In the genomic region with DNA sequence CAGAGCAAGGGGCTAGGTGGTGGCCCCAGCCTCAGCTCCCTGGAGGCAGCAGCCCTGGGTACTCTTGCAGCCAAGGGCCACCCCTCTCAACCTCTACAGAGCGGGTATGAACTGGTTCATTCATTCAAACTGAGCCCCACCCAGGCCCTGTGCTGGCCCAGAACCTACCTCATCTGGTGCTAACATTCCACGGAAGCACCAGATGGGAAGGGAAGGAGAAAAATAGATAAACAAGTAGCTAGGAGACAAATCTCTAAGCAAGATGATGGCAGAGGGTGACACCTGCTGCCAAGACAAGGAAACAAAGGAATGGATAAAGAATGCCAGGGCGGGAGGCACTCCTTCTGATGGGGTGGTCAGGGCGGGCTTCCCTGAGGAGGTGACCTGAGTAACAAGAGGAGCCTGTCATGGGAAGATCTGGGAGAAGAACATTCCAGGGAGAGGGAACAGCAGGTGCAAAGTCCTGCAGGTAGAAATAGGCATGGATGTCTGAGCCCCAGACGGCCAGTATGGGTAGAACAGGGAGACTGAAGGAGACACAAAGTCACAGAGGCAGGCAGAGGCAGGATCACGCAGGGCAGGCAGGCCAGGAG, we compare ENCODE assay signal across 10 cellular contexts.
DNase-seq lines count a peak whose midpoint lies in the region; ATAC-seq and TF ChIP-seq lines count a peak whose summit lies in the region.
"Had no signal": no experiment of that assay in that cellular context is flagged by ENCODE, and none has a peak within 500 bp of the region (broad histone marks: within the 10 kb centered on the region; RNA-seq: fewer than 3 reads in every experiment).

No MANE protein-coding gene starts in this region.

- POLR2A ChIA-PET in GM10248 (lab: Yijun Ruan, JAX), result no interaction called here

- H3K27ac ChIP-seq in VCaP, result no peak overlapping the region; the same call in 1 of the 2 replicates
- H3K27ac ChIP-seq: cardiac muscle cell had no signal

- TF ChIP-seq CTCF in GM10248 (IDR thresholded peaks at IDR 0.05; ENCODE audit: control extremely low read depth, extremely low read depth, low read depth, missing control alignments) (peak; percentile 25), VCaP (conservative IDR thresholded peaks at IDR 0.05) (peak; percentile 69)

- DNase-seq in ACHN (peak; percentile 27), GM10248 (ENCODE audit: extremely low spot score) (no peak), iris pigment epithelial cell (ENCODE audit: low read depth) (peak; percentile 37), NCI-H1436 (lab: John Stamatoyannopoulos, UW) (no peak)
- no peak for DNase-seq in NK-92 treated with Interleukin-12 subunit alpha and Interleukin-12 subunit beta, amount 100 ng/mL, for 24 hours (lab: John Stamatoyannopoulos, UW)
- DNase-seq: NCI-H187 had no signal

- ATAC-seq in GM18502 (IDR thresholded peaks at IDR 0.05; ENCODE audit: poor library complexity, unreplicated experiment), result no peak
- no peak for ATAC-seq in GM18861 (IDR thresholded peaks at IDR 0.05; ENCODE audit: unreplicated experiment)

- CTCF ChIA-PET in GM10248 (lab: Yijun Ruan, JAX), result interaction anchor here (1.3 to 1.4 kb wide), 2 partner anchors 41 to 176 kb away, joined by 6 read pairs; a partner anchor contains a TSS

- in situ Hi-C loops in ACHN (cut with HindIII; ENCODE audit: low pct_ligation_motif_present, low pct_unique_long_range_greater_than_20kb, low sequenced_read_pairs), result no loop called here

Comparison
In these comparisons a context has a peak if more than half of its experiments do, and no peak if none do; other contexts are left out.
1. DNase-seq: peak in ACHN (single experiment) and iris pigment epithelial cell (single experiment); none in GM10248 (single experiment), NCI-H1436 (single experiment) and NK-92 treated with Interleukin-12 subunit alpha and Interleukin-12 subunit beta, amount 100 ng/mL, for 24 hours (single experiment).